Comparison of ENCODE assay signal across 9 cellular contexts in the genomic region with DNA sequence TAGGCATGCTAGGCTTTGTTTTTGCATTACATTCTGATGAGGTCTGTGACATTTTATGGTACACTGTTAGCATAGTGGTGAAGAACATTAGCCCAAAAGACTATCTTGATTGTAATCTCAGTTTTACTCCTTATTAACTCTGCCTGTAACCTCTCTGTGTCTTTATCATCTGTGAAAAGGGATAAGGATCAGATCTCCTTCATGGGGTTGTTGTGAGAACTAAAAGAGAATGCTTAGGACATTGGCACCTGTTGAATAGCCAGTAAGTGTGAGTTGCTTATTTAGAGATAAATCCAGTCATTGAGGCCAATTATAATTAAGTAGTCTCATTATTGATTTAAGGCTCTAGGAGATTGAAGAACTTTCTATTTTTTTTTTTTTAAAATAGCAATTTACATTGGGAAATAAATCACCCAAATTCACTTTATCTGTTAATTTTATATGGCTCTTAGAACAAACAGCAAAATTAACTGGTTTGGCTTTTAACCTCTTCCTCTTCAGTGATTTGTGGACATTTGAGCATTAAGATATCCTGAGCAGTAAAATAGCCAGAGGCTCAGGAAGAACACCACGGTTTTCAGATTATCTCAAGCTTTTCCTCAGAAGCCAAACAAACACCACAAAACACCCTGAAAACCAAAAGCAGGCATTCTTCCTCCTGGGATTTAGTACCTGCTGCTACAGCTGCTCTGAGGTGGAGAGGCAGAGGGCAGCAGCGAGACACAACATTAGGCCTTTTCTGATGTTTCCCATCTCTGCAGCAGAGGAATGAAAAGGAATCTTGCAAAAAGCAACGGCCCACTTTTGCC.
A peak's percentile ranks its signal among the peaks of the same experiment; 100 is the strongest.
DNase-seq lines count a peak whose midpoint lies in the region; ATAC-seq, FAIRE-seq and TF ChIP-seq lines count a peak whose summit lies in the region.
"Had no signal": no experiment of that assay in that cellular context is flagged by ENCODE, and none has a peak within 500 bp of the region (broad histone marks: within the 10 kb centered on the region; RNA-seq: fewer than 3 reads in every experiment).

No MANE protein-coding gene starts in this region.

- no peak overlapping the region for H3T11ph ChIP-seq in H9 (ENCODE audit: low read length)

- H3K9me3 ChIP-seq in H9 (ENCODE audit: control insufficient read depth, low read depth, low read length) (no peaks in the 10 kb centered on the region), WERI-Rb-1 (ENCODE audit: severe bottlenecking) (no peaks in the 10 kb centered on the region), kidney (ENCODE audit: control insufficient read depth in 1 of 2, low read length in 2 of 2) (no peaks in the 10 kb centered on the region)

- H3K4ac ChIP-seq in H9 (ENCODE audit: low read depth, low read length) = no peak overlapping the region

- no peak overlapping the region for H2BK5ac ChIP-seq in H9 (ENCODE audit: insufficient read length, low read length)

- no peak overlapping the region for H4K91ac ChIP-seq in H9 (ENCODE audit: insufficient read length, low read depth, low read length)

- no peak overlapping the region for H2BK12ac ChIP-seq in H9 (ENCODE audit: insufficient read length, low read depth, low read length)

- TF ChIP-seq CTCF in H9 (conservative IDR thresholded peaks at IDR 0.05) (peak; percentile 70), WERI-Rb-1 (IDR thresholded peaks at IDR 0.05; ENCODE audit: low read depth, low read length) (peak; percentile 77), kidney (IDR thresholded peaks at IDR 0.05; ENCODE audit: borderline replicate concordance, extremely low read depth, insufficient read depth) (peak; percentile 49)

- H3K27ac ChIP-seq in H9 (ENCODE audit: insufficient read length, low read depth, low read length) (no peak overlapping the region), WERI-Rb-1 (no peak overlapping the region), kidney (ENCODE audit: low read depth in 2 of 2, low read length in 2 of 2) (no peak overlapping the region)

- no peaks in the 10 kb centered on the region for H4K20me1 ChIP-seq in H9 (ENCODE audit: control insufficient read depth, insufficient read depth, insufficient read length)

- H3K4me3 ChIP-seq in WERI-Rb-1 (ENCODE audit: low read depth, low read length) (no peak overlapping the region), kidney (ENCODE audit: low read length in 2 of 2) (no peak overlapping the region)

- H3K4me1 Mint-ChIP-seq in H9 = peaks cover 10 to 11% of the 10 kb centered on the region in 2 experiments

- no peak overlapping the region for H2BK20ac ChIP-seq in H9 (ENCODE audit: low read depth, low read length, poor library complexity, severe bottlenecking)

- no peak overlapping the region for H4K8ac ChIP-seq in H9 (replicated peaks; ENCODE audit: insufficient read length, low read depth, low read length)

- H3K36me3 ChIP-seq in WERI-Rb-1 (peaks cover 9% of the 10 kb centered on the region), kidney (ENCODE audit: control insufficient read depth in 1 of 2, insufficient read depth in 2 of 2, low read length in 2 of 2) (peaks cover 0 to 6% of the 10 kb centered on the region in 2 donors)

- no peaks in the 10 kb centered on the region for H3K79me2 ChIP-seq in H9 (ENCODE audit: insufficient read depth, low read length)

- H3K56ac ChIP-seq in H9 (ENCODE audit: insufficient read length, low read depth, low read length) = no peak overlapping the region

- no peaks in the 10 kb centered on the region for H3K79me1 ChIP-seq in H9 (ENCODE audit: insufficient read depth, low read depth, low read length, poor library complexity, severe bottlenecking)

- ATAC-seq in HG02610 (IDR thresholded peaks at IDR 0.05; ENCODE audit: unreplicated experiment) (no peak), GM21528 (IDR thresholded peaks at IDR 0.05; ENCODE audit: low FRiP score, unreplicated experiment) (no peak), HG03095 (IDR thresholded peaks at IDR 0.05; ENCODE audit: unreplicated experiment) (no peak)

- no peak overlapping the region for H3K4me2 ChIP-seq in H9 (ENCODE audit: insufficient read depth, insufficient read length, low read length)

- H3K27me3 Mint-ChIP-seq in H9 (ENCODE audit: low read depth) = no peaks in the 10 kb centered on the region

- no peaks in the 10 kb centered on the region for H3K9me3 Mint-ChIP-seq in H9

- no peak overlapping the region for H3K27ac Mint-ChIP-seq in H9

- no peak overlapping the region for H4K5ac ChIP-seq in H9 (ENCODE audit: insufficient read length, low read depth, low read length)

- H3K27me3 ChIP-seq in H9 (ENCODE audit: insufficient read depth, low read length) (no peaks in the 10 kb centered on the region), WERI-Rb-1 (ENCODE audit: insufficient read depth, low read depth, severe bottlenecking) (no peaks in the 10 kb centered on the region)

- H2AK5ac ChIP-seq in H9 (ENCODE audit: insufficient read length, low read length) = no peak overlapping the region

- H3K4me3 Mint-ChIP-seq in H9 = no peak overlapping the region

- no peaks in the 10 kb centered on the region for H3K36me3 Mint-ChIP-seq in H9 (ENCODE audit: insufficient read depth in 1 of 3, low read depth in 3 of 3)

- FAIRE-seq in kidney (lab: Jason Lieb, UNC) = no peak
- FAIRE-seq: endometrium had no signal

- no peak overlapping the region for H3K18ac ChIP-seq in H9 (ENCODE audit: insufficient read length, low read depth, low read length)

- H3K9ac ChIP-seq in H9 (ENCODE audit: extremely low read depth, insufficient read length, low read length) (no peak overlapping the region), kidney (ENCODE audit: low read length in 2 of 2) (no peak overlapping the region)

- H3K14ac ChIP-seq in H9 (ENCODE audit: insufficient read depth, low read length) = no peak overlapping the region

- H2AFZ ChIP-seq in H9 (ENCODE audit: low read length) = no peak overlapping the region

- intact Hi-C loops in kidney (cut with DNase I) = no loop called here

- no peaks in the 10 kb centered on the region for H3K23me2 ChIP-seq in H9 (ENCODE audit: insufficient read length, low read depth, low read length, poor library complexity, severe bottlenecking)

- WGBS in H9 (ENCODE audit: extremely low coverage, insufficient read length, low lambda C conversion rate) = no CpG with 5 or more reads among the region's 3 CpGs

- H2BK120ac ChIP-seq in H9 (ENCODE audit: low read depth, low read length, poor library complexity, severe bottlenecking) = no peak overlapping the region

- no peak overlapping the region for H3K23ac ChIP-seq in H9 (ENCODE audit: insufficient read length, low read depth, low read length)

- peak; percentile 47 for DNase-seq in AG20443 (ENCODE audit: low spot score)
- peak; percentile 58 for DNase-seq in H9
- peak; percentile 60 for DNase-seq in WERI-Rb-1
- DNase-seq in kidney = no peak
- no peak for DNase-seq in NCI-H1105 treated with DMSO at 0.1 percent for 48 hours (lab: John Stamatoyannopoulos, UW)

- H3K4me1 ChIP-seq in H9 (ENCODE audit: insufficient read depth, low read length) = no peaks in the 10 kb centered on the region; the same call in 1 of the 2 replicates
- no peaks in the 10 kb centered on the region for H3K4me1 ChIP-seq in kidney (ENCODE audit: control insufficient read depth in 1 of 2, insufficient read depth in 1 of 2, low read depth in 1 of 2, low read length in 2 of 2)

- no peak overlapping the region for H2BK15ac ChIP-seq in H9 (ENCODE audit: low read depth, low read length)

Comparison
In these comparisons a context has a peak if more than half of its experiments do, and no peak if none do; other contexts are left out.
1. DNase-seq: peak in AG20443 (single experiment), H9 (single experiment) and WERI-Rb-1 (single experiment); none in kidney (single experiment) and NCI-H1105 treated with DMSO at 0.1 percent for 48 hours (single experiment).
2. Peak in every context shown above with its lines, with median percentiles within 50 percentile points of each other: CTCF ChIP-seq.